10 cellular contexts compared by ENCODE assay signal in genomic region chr2:64331430-64331700, GRCh38.
A peak's percentile ranks its signal among the peaks of the same experiment; 100 is the strongest.
DNase-seq lines count a peak whose midpoint lies in the region; ATAC-seq and TF ChIP-seq lines count a peak whose summit lies in the region.
"Had no signal": no experiment of that assay in that cellular context is flagged by ENCODE, and none has a peak within 500 bp of the region (broad histone marks: within the 10 kb centered on the region; RNA-seq: fewer than 3 reads in every experiment).

No MANE protein-coding gene starts in this region.

- H3K9me3 ChIP-seq in SK-N-MC (ENCODE audit: low read depth, low read length) (no peaks in the 10 kb centered on the region), sigmoid colon (no peaks in the 10 kb centered on the region), HAP-1 (no peaks in the 10 kb centered on the region)

- no peak for TF ChIP-seq CTCF in sigmoid colon (IDR thresholded peaks at IDR 0.05)

- no peak for TF ChIP-seq POLR2A in sigmoid colon (IDR thresholded peaks at IDR 0.05)

- 84% methylated on average over 4 of the region's 4 CpGs for WGBS in sigmoid colon, 2 donors

- ATAC-seq in GM21529 (IDR thresholded peaks at IDR 0.05; ENCODE audit: unreplicated experiment): no peak
- ATAC-seq: stimulated activated memory B cell treated with anti-CD40 and anti-IgM and Interleukin-4, amounts not matched to agents 10 μg/mL and 1 μg/mL and 100 μg/mL, for 72 hours had no signal

- no peaks in the 10 kb centered on the region for H3K36me3 ChIP-seq in H7 (replicated peaks; ENCODE audit: control insufficient read depth, insufficient read depth, low read length)
- H3K36me3 ChIP-seq in SK-N-MC (ENCODE audit: insufficient read depth, low read length): no peaks in the 10 kb centered on the region
- H3K36me3 ChIP-seq in sigmoid colon: no peaks in the 10 kb centered on the region
- no peaks in the 10 kb centered on the region for H3K36me3 ChIP-seq in HAP-1 (replicated peaks)

- H3K4me3 ChIP-seq in H7 (ENCODE audit: insufficient read depth, low read depth, low read length) (no peak overlapping the region), SK-N-MC (no peak overlapping the region), sigmoid colon (no peak overlapping the region), HAP-1 (no peak overlapping the region)

- DNase-seq in H7: peak; percentile 64
- DNase-seq in SK-N-MC (ENCODE audit: low read depth, low spot score): no peak
- peak; percentile 65 for DNase-seq in islet precursor cell
- no peak for DNase-seq in sigmoid colon
- no peak for DNase-seq in DMS79 treated with DMSO at 0.1 percent for 48 hours (lab: John Stamatoyannopoulos, UW)
- no peak for DNase-seq in HAP-1 (ENCODE audit: low spot score in 2 of 2)
- no peak for DNase-seq in AG20443 (ENCODE audit: low spot score)
- DNase-seq: cortex of kidney had no signal

- H3K27ac ChIP-seq in SK-N-MC (no peak overlapping the region), sigmoid colon (peak overlapping the region in 3 of 4 donors; percentile 60 to 79 (median 62))

- peaks cover 0 to 32% (median 20%) of the 10 kb centered on the region in 4 donors for H3K4me1 ChIP-seq in sigmoid colon
- peaks cover 19% of the 10 kb centered on the region for H3K4me1 ChIP-seq in HAP-1

- intact Hi-C loops in sigmoid colon (cut with DNase I): loop anchor here (1.0 to 5.0 kb wide), 5 partner anchors 25 to 541 kb away; no protein-coding TSS in a partner anchor

- in situ Hi-C loops in HAP-1 (cut with MboI; ENCODE audit: low sequenced_read_pairs): loop anchor here (5.0 to 10.0 kb wide), 3 partner anchors 156 to 284 kb away; no protein-coding TSS in a partner anchor

- H3K27me3 ChIP-seq in H7 (ENCODE audit: control insufficient read depth, insufficient read depth, low read length): no peaks in the 10 kb centered on the region
- no peaks in the 10 kb centered on the region for H3K27me3 ChIP-seq in sigmoid colon
- H3K27me3 ChIP-seq in HAP-1 (ENCODE audit: low read depth): no peaks in the 10 kb centered on the region

- TF ChIP-seq EP300 in sigmoid colon (IDR thresholded peaks at IDR 0.05): no peak

- H3K9ac ChIP-seq in SK-N-MC (ENCODE audit: insufficient read length): peak overlapping the region; percentile 34

Comparison
In these comparisons a context has a peak if more than half of its experiments do, and no peak if none do; other contexts are left out.
1. DNase-seq: peak in H7 (single experiment) and islet precursor cell (single experiment); none in SK-N-MC (single experiment), sigmoid colon (single experiment), DMS79 treated with DMSO at 0.1 percent for 48 hours (single experiment), HAP-1 (0 of 2) and AG20443 (single experiment).